Comparison of ENCODE assay signal across 9 cellular contexts in the genomic region with DNA sequence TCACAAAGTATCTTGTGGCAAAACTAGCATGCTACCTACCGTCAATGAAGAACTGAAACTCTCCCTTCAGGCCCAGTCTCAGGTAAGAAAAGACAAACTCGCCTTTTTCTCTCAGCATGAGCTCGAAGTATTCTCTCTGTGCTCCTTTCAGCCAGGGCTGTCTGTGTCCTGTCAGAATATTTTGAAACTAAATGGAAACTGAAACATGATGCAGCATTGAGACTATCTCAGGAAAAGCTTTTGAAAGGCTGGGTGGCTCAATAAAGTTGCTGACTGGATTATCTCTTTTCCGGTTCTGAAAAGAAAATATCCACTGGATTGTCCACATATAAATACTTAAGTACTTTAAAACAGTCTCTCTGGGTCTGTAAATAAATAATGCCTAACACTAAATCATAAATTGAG. TPM values are rescaled to one million over a fixed set of nuclear protein-coding genes. Genes with fewer than 3 reads are reported as not detected.
DNase-seq lines count a peak whose midpoint lies in the region; ATAC-seq and TF ChIP-seq lines count a peak whose summit lies in the region.
"Had no signal": no experiment of that assay in that cellular context is flagged by ENCODE, and none has a peak within 500 bp of the region (broad histone marks: within the 10 kb centered on the region; RNA-seq: fewer than 3 reads in every experiment).

No MANE protein-coding gene starts in this region.

- H3K4me1 ChIP-seq in stomach smooth muscle (ENCODE audit: control insufficient read depth, insufficient read depth, low read length), result peaks cover 10% of the 10 kb centered on the region

- H3K27me3 ChIP-seq in stomach smooth muscle (ENCODE audit: control insufficient read depth in 1 of 2, insufficient read depth in 2 of 2, low read length in 2 of 2), result no peaks in the 10 kb centered on the region

- peaks cover 0 to 7% of the 10 kb centered on the region in 2 donors for H3K36me3 ChIP-seq in stomach smooth muscle (ENCODE audit: control insufficient read depth in 2 of 2, insufficient read depth in 2 of 2, low read length in 2 of 2)

- peak overlapping the region; percentile 4 to 74 for H3K9ac ChIP-seq in stomach smooth muscle (ENCODE audit: low read length in 2 of 2)

- H3K4me3 Mint-ChIP-seq in activated CD4-positive, alpha-beta memory T cell treated with anti-CD3 and anti-CD28 coated beads, Interleukin-2, amount 10 ng/mL, durations not matched to agents 7 days and 5 days, result no peak overlapping the region
- H3K4me3 Mint-ChIP-seq in stimulated activated effector memory CD8-positive, alpha-beta T cell treated with anti-CD3 and anti-CD28 coated beads, Interleukin-12 subunit alpha, Interleukin-12 subunit beta, amount 100 ng/mL, for 72 hours, result no peak overlapping the region

- no peak overlapping the region for H3K27ac Mint-ChIP-seq in activated CD4-positive, alpha-beta memory T cell treated with anti-CD3 and anti-CD28 coated beads, Interleukin-2, amount 10 ng/mL, durations not matched to agents 7 days and 5 days
- H3K27ac Mint-ChIP-seq in stimulated activated effector memory CD8-positive, alpha-beta T cell treated with anti-CD3 and anti-CD28 coated beads, Interleukin-12 subunit alpha, Interleukin-12 subunit beta, amount 100 ng/mL, for 72 hours, result no peak overlapping the region

- peaks cover 21% of the 10 kb centered on the region for H3K27me3 Mint-ChIP-seq in activated CD4-positive, alpha-beta memory T cell treated with anti-CD3 and anti-CD28 coated beads, Interleukin-2, amount 10 ng/mL, durations not matched to agents 7 days and 5 days

- POLR2A ChIA-PET in activated CD4-positive, alpha-beta memory T cell treated with anti-CD3 and anti-CD28 coated beads, Interleukin-2, amount 10 ng/mL, durations not matched to agents 7 days and 5 days (lab: Charles Lee), result no interaction called here

- no peaks in the 10 kb centered on the region for H3K36me3 Mint-ChIP-seq in activated CD4-positive, alpha-beta memory T cell treated with anti-CD3 and anti-CD28 coated beads, Interleukin-2, amount 10 ng/mL, durations not matched to agents 7 days and 5 days (ENCODE audit: low read depth)
- no peaks in the 10 kb centered on the region for H3K36me3 Mint-ChIP-seq in stimulated activated effector memory CD8-positive, alpha-beta T cell treated with anti-CD3 and anti-CD28 coated beads, Interleukin-12 subunit alpha, Interleukin-12 subunit beta, amount 100 ng/mL, for 72 hours

- CTCF ChIA-PET in activated CD4-positive, alpha-beta memory T cell treated with anti-CD3 and anti-CD28 coated beads, Interleukin-2, amount 10 ng/mL, durations not matched to agents 7 days and 5 days (lab: Charles Lee), result interaction anchor here (0.7 to 1.2 kb wide), 3 partner anchors 11 to 49 kb away, joined by 3 to 4 read pairs (median 3); no protein-coding TSS in a partner anchor

- ATAC-seq in GM19452 (IDR thresholded peaks at IDR 0.05; ENCODE audit: unreplicated experiment) (peak; percentile 78), HG03469 (IDR thresholded peaks at IDR 0.05; ENCODE audit: unreplicated experiment) (peak; percentile 89)
- ATAC-seq in stimulated activated effector memory CD8-positive, alpha-beta T cell treated with anti-CD3 and anti-CD28 coated beads, Interleukin-12 subunit alpha, Interleukin-12 subunit beta, amount 100 ng/mL, for 72 hours, result no peak

- no peaks in the 10 kb centered on the region for H3K9me3 ChIP-seq in stomach smooth muscle (ENCODE audit: control insufficient read depth in 2 of 2, low read length in 2 of 2)

- peaks cover 2% of the 10 kb centered on the region for H3K9me3 Mint-ChIP-seq in activated CD4-positive, alpha-beta memory T cell treated with anti-CD3 and anti-CD28 coated beads, Interleukin-2, amount 10 ng/mL, durations not matched to agents 7 days and 5 days
- no peaks in the 10 kb centered on the region for H3K9me3 Mint-ChIP-seq in stimulated activated effector memory CD8-positive, alpha-beta T cell treated with anti-CD3 and anti-CD28 coated beads, Interleukin-12 subunit alpha, Interleukin-12 subunit beta, amount 100 ng/mL, for 72 hours

- TF ChIP-seq CTCF in fibroblast of the aortic adventitia (IDR thresholded peaks at IDR 0.05; ENCODE audit: insufficient read depth, low read length), result no peak

- DNase-seq in fibroblast of the aortic adventitia (ENCODE audit: low read depth), result no peak
- no peak for DNase-seq in activated CD4-positive, alpha-beta memory T cell treated with anti-CD3 and anti-CD28 coated beads, Interleukin-2, amount 10 ng/mL, durations not matched to agents 7 days and 5 days
- DNase-seq in NCI-H526 (lab: John Stamatoyannopoulos, UW), result no peak
- no peak for DNase-seq in stimulated activated effector memory CD8-positive, alpha-beta T cell treated with anti-CD3 and anti-CD28 coated beads, Interleukin-12 subunit alpha, Interleukin-12 subunit beta, amount 100 ng/mL, for 72 hours (ENCODE audit: low spot score in 2 of 2)
- DNase-seq in occipital lobe (lab: John Stamatoyannopoulos, UW), result no peak

- no peaks in the 10 kb centered on the region for H3K4me1 Mint-ChIP-seq in activated CD4-positive, alpha-beta memory T cell treated with anti-CD3 and anti-CD28 coated beads, Interleukin-2, amount 10 ng/mL, durations not matched to agents 7 days and 5 days
- no peaks in the 10 kb centered on the region for H3K4me1 Mint-ChIP-seq in stimulated activated effector memory CD8-positive, alpha-beta T cell treated with anti-CD3 and anti-CD28 coated beads, Interleukin-12 subunit alpha, Interleukin-12 subunit beta, amount 100 ng/mL, for 72 hours

- peak overlapping the region; percentile 73 for H3K4me3 ChIP-seq in fibroblast of the aortic adventitia (ENCODE audit: low read depth, low read length)
- peak overlapping the region; percentile 67 to 77 for H3K4me3 ChIP-seq in stomach smooth muscle (ENCODE audit: low read length in 2 of 2)

- peak overlapping the region; percentile 82 for H3K27ac ChIP-seq in stomach smooth muscle (ENCODE audit: low read length)

RNA-seq across cellular contexts. Expression of a gene that starts 0.7 kb away (rescaled TPM):
- total RNA-seq in fibroblast of the aortic adventitia (ENCODE audit: low replicate concordance), result 6.8 and 8.2 TPM in 2 replicates
- not detected for total RNA-seq in activated CD4-positive, alpha-beta memory T cell treated with anti-CD3 and anti-CD28 coated beads, Interleukin-2, amount 10 ng/mL, durations not matched to agents 7 days and 5 days
- 0.78 TPM for total RNA-seq in occipital lobe

RNA-seq across cellular contexts. Expression of a gene that starts 33.3 kb away (rescaled TPM):
- total RNA-seq in fibroblast of the aortic adventitia (ENCODE audit: low replicate concordance) (0.45 TPM in 1 of 2 replicates, not detected in the other), occipital lobe (not detected)
- not detected for total RNA-seq in activated CD4-positive, alpha-beta memory T cell treated with anti-CD3 and anti-CD28 coated beads, Interleukin-2, amount 10 ng/mL, durations not matched to agents 7 days and 5 days

RNA-seq across cellular contexts. Expression of a gene that starts 41.4 kb away (rescaled TPM):
- total RNA-seq in fibroblast of the aortic adventitia (ENCODE audit: low replicate concordance) (not detected in 2 replicates), occipital lobe (not detected)
- total RNA-seq in activated CD4-positive, alpha-beta memory T cell treated with anti-CD3 and anti-CD28 coated beads, Interleukin-2, amount 10 ng/mL, durations not matched to agents 7 days and 5 days, result not detected
- total RNA-seq: HT1080 had no signal

RNA-seq across cellular contexts. Expression of a gene that starts 51.0 kb away (rescaled TPM):
- total RNA-seq in fibroblast of the aortic adventitia (ENCODE audit: low replicate concordance), result 0.18 and 1.6 TPM in 2 replicates
- 10 to 100 TPM; 11.2 to 13.1 TPM for total RNA-seq in activated CD4-positive, alpha-beta memory T cell treated with anti-CD3 and anti-CD28 coated beads, Interleukin-2, amount 10 ng/mL, durations not matched to agents 7 days and 5 days
- 2.7 TPM for total RNA-seq in occipital lobe

RNA-seq across cellular contexts. Expression of a gene that starts 59.1 kb away (rescaled TPM):
- total RNA-seq in fibroblast of the aortic adventitia (ENCODE audit: low replicate concordance) (66.9 and 76.7 TPM in 2 replicates), occipital lobe (33.4 TPM)
- total RNA-seq in activated CD4-positive, alpha-beta memory T cell treated with anti-CD3 and anti-CD28 coated beads, Interleukin-2, amount 10 ng/mL, durations not matched to agents 7 days and 5 days, result 10 to 100 TPM; 37.8 to 39.5 TPM
